21 cellular contexts compared by ENCODE assay signal in genomic region chr9:108709126-108709525, GRCh38.
DNase-seq lines count a peak whose midpoint lies in the region; ATAC-seq and TF ChIP-seq lines count a peak whose summit lies in the region.
"Had no signal": no experiment of that assay in that cellular context is flagged by ENCODE, and none has a peak within 500 bp of the region (broad histone marks: within the 10 kb centered on the region; RNA-seq: fewer than 3 reads in every experiment).

No MANE protein-coding gene starts in this region.

- H3K9me3 ChIP-seq in left ventricle myocardium inferior (replicated peaks) (no peaks in the 10 kb centered on the region), heart right ventricle (no peaks in the 10 kb centered on the region), tibial nerve (no peaks in the 10 kb centered on the region)

- H3K4me3 Mint-ChIP-seq in activated CD4-positive, alpha-beta T cell treated with anti-CD3 and anti-CD28 coated beads, Interleukin-2, amount 10 ng/mL, durations not matched to agents 7 days and 5 days: no peak overlapping the region
- H3K4me3 Mint-ChIP-seq: CD4-positive, CD25-positive, alpha-beta regulatory T cell had no signal

- DNase-seq in left ventricle myocardium inferior (no peak), heart right ventricle (no peak), tibial nerve (ENCODE audit: low spot score in 2 of 2) (no peak), NCI-H345 treated with DMSO at 0.1 percent for 48 hours (lab: John Stamatoyannopoulos, UW; ENCODE audit: unreplicated experiment) (no peak), NCI-H226 (no peak)
- no peak for DNase-seq in activated CD4-positive, alpha-beta T cell treated with anti-CD3 and anti-CD28 coated beads, Interleukin-2, amount 10 ng/mL, durations not matched to agents 7 days and 5 days
- DNase-seq: CD4-positive, CD25-positive, alpha-beta regulatory T cell; DMS153; GM23248; H7; KBM-7; NCI-H1417; NCI-H1694; NCI-H2029 treated with DMSO at 0.1 percent for 48 hours; NCI-H2227 treated with DMSO at 0.1 percent for 48 hours; NCI-H510A treated with DMSO at 0.1 percent for 48 hours; NCI-H748 treated with DMSO at 0.1 percent for 48 hours; SIG-M5 had no signal

- H3K27ac ChIP-seq in left ventricle myocardium inferior (replicated peaks): peak overlapping the region; percentile 46
- H3K27ac ChIP-seq in heart right ventricle: no peak overlapping the region
- peak overlapping the region; percentile 90 for H3K27ac ChIP-seq in cingulate gyrus (ENCODE audit: low read depth, low read length)
- peak overlapping the region; percentile 48 for H3K27ac ChIP-seq in rectal smooth muscle tissue (ENCODE audit: low read depth, low read length)
- peak overlapping the region; percentile 79 to 95 (median 90) for H3K27ac ChIP-seq in tibial nerve
- H3K27ac ChIP-seq: GM23248, SK-N-MC had no signal

- H3K4me1 Mint-ChIP-seq in activated CD4-positive, alpha-beta T cell treated with anti-CD3 and anti-CD28 coated beads, Interleukin-2, amount 10 ng/mL, durations not matched to agents 7 days and 5 days: no peaks in the 10 kb centered on the region
- H3K4me1 Mint-ChIP-seq: CD4-positive, CD25-positive, alpha-beta regulatory T cell had no signal

- no peaks in the 10 kb centered on the region for H3K4me1 ChIP-seq in left ventricle myocardium inferior
- peaks cover 0 to 5% (median 0%) of the 10 kb centered on the region in 9 donors for H3K4me1 ChIP-seq in heart right ventricle
- no peaks in the 10 kb centered on the region for H3K4me1 ChIP-seq in rectal smooth muscle tissue (ENCODE audit: control insufficient read depth, insufficient read depth, low read length)
- H3K4me1 ChIP-seq in tibial nerve: peaks cover 0 to 30% (median 3%) of the 10 kb centered on the region in 4 donors

- no peak overlapping the region for H3K27ac Mint-ChIP-seq in activated CD4-positive, alpha-beta T cell treated with anti-CD3 and anti-CD28 coated beads, Interleukin-2, amount 10 ng/mL, durations not matched to agents 7 days and 5 days
- H3K27ac Mint-ChIP-seq: CD4-positive, CD25-positive, alpha-beta regulatory T cell had no signal

- no peak for TF ChIP-seq POLR2A in tibial nerve (IDR thresholded peaks at IDR 0.05)

- H3K27me3 ChIP-seq in left ventricle myocardium inferior (ENCODE audit: low read depth): peaks cover 11% of the 10 kb centered on the region
- no peaks in the 10 kb centered on the region for H3K27me3 ChIP-seq in heart right ventricle
- H3K27me3 ChIP-seq in rectal smooth muscle tissue (ENCODE audit: control insufficient read depth, insufficient read depth, low read length): no peaks in the 10 kb centered on the region
- no peaks in the 10 kb centered on the region for H3K27me3 ChIP-seq in tibial nerve

- CTCF ChIA-PET in activated CD4-positive, alpha-beta T cell treated with anti-CD3 and anti-CD28 coated beads, Interleukin-2, amount 10 ng/mL, durations not matched to agents 7 days and 5 days (lab: Charles Lee): interaction anchor here (1.1 kb wide), 1 partner anchor 14 kb away, joined by 3 read pairs; no protein-coding TSS in a partner anchor

- no peak for TF ChIP-seq EP300 in tibial nerve (IDR thresholded peaks at IDR 0.05)

- H3K9ac ChIP-seq in rectal smooth muscle tissue (ENCODE audit: low read length): no peak overlapping the region
- H3K9ac ChIP-seq: GM23248 had no signal

- no peaks in the 10 kb centered on the region for H3K27me3 Mint-ChIP-seq in activated CD4-positive, alpha-beta T cell treated with anti-CD3 and anti-CD28 coated beads, Interleukin-2, amount 10 ng/mL, durations not matched to agents 7 days and 5 days
- H3K27me3 Mint-ChIP-seq: CD4-positive, CD25-positive, alpha-beta regulatory T cell had no signal

- POLR2A ChIA-PET in activated CD4-positive, alpha-beta T cell treated with anti-CD3 and anti-CD28 coated beads, Interleukin-2, amount 10 ng/mL, durations not matched to agents 7 days and 5 days (lab: Charles Lee): no interaction called here

- H3K36me3 Mint-ChIP-seq in activated CD4-positive, alpha-beta T cell treated with anti-CD3 and anti-CD28 coated beads, Interleukin-2, amount 10 ng/mL, durations not matched to agents 7 days and 5 days (ENCODE audit: low read depth): no peaks in the 10 kb centered on the region
- H3K36me3 Mint-ChIP-seq: CD4-positive, CD25-positive, alpha-beta regulatory T cell had no signal

- H3K36me3 ChIP-seq in left ventricle myocardium inferior (no peaks in the 10 kb centered on the region), heart right ventricle (no peaks in the 10 kb centered on the region), rectal smooth muscle tissue (ENCODE audit: control insufficient read depth, insufficient read depth, low read length) (no peaks in the 10 kb centered on the region), tibial nerve (no peaks in the 10 kb centered on the region)

- ATAC-seq in heart right ventricle: no peak

- intact Hi-C loops in left ventricle myocardium inferior (cut with micrococcal nuclease) (no loop called here), heart right ventricle (cut with DNase I) (no loop called here)

- peaks cover 2% of the 10 kb centered on the region for H3K9me3 Mint-ChIP-seq in activated CD4-positive, alpha-beta T cell treated with anti-CD3 and anti-CD28 coated beads, Interleukin-2, amount 10 ng/mL, durations not matched to agents 7 days and 5 days

- TF ChIP-seq CTCF in left ventricle myocardium inferior (IDR thresholded peaks at IDR 0.05; ENCODE audit: borderline replicate concordance) (no peak), heart right ventricle (IDR thresholded peaks at IDR 0.05) (no peak), tibial nerve (IDR thresholded peaks at IDR 0.05) (no peak)

- H3K4me3 ChIP-seq in left ventricle myocardium inferior (no peak overlapping the region), heart right ventricle (no peak overlapping the region), rectal smooth muscle tissue (ENCODE audit: low read length) (no peak overlapping the region), tibial nerve (no peak overlapping the region)
- H3K4me3 ChIP-seq: GM23248, SK-N-MC had no signal

Comparison
In these comparisons a context has a peak if more than half of its experiments do, and no peak if none do; other contexts are left out.
1. H3K27ac ChIP-seq: peak in left ventricle myocardium inferior (single experiment), cingulate gyrus (single experiment), rectal smooth muscle tissue (single experiment) and tibial nerve (4 of 4); none in heart right ventricle (0 of 10).